ENCODE assay signal across 26 cellular contexts in the genomic region with DNA sequence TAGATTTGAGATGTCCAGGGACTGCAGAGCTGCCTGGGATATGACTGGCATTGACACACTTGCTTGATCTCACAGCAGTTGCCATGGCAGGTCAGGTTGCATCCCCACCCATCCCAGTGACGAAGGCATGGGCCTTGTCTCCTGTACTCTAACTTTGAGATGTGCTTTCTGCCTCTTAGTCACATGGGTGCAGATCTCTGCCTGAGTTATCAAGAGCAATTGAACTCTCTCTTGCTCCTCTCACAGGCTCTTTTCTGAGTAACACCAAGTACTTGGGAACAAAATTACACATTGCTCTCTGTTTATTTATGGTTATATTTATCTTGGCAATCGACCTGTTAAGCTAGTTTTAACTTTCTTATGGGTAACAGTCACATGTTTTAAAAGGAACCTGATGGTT.
A peak's percentile ranks its signal among the peaks of the same experiment; 100 is the strongest.
DNase-seq lines count a peak whose midpoint lies in the region; ATAC-seq, FAIRE-seq and TF ChIP-seq lines count a peak whose summit lies in the region.
"Had no signal": no experiment of that assay in that cellular context is flagged by ENCODE, and none has a peak within 500 bp of the region (broad histone marks: within the 10 kb centered on the region; RNA-seq: fewer than 3 reads in every experiment).

No MANE protein-coding gene starts in this region.

- no peak overlapping the region for H2AK9ac ChIP-seq in IMR-90 (replicated peaks; ENCODE audit: low read depth, low read length, poor library complexity)

- H3K36me3 ChIP-seq in IMR-90 (ENCODE audit: control insufficient read depth, insufficient read depth, low read length) (no peaks in the 10 kb centered on the region), heart right ventricle (no peaks in the 10 kb centered on the region), pancreas (no peaks in the 10 kb centered on the region)
- H3K36me3 ChIP-seq: MG63, vagina had no signal

- peaks cover 6% of the 10 kb centered on the region; the same call in 1 of the 2 replicates for H3K9me1 ChIP-seq in IMR-90 (ENCODE audit: insufficient read depth, low read length)

- no peak overlapping the region for H3K56ac ChIP-seq in IMR-90 (ENCODE audit: extremely low read depth, insufficient read depth, low read length)

- H3K4me1 ChIP-seq in IMR-90 (ENCODE audit: control insufficient read depth, insufficient read depth, low read length) (peaks cover 9% of the 10 kb centered on the region), heart right ventricle (peaks cover 3 to 41% (median 10%) of the 10 kb centered on the region in 9 donors), pancreas (peaks cover 0 to 6% (median 5%) of the 10 kb centered on the region in 3 donors)
- H3K4me1 ChIP-seq: vagina had no signal

- no TSS peak for BruUV-seq in IMR-90 (replicated peaks; lab: Mats Ljungman, UMichigan)

- H2AK5ac ChIP-seq in IMR-90 (ENCODE audit: low read depth, low read length) = peak overlapping the region; percentile 91; the same call in 1 of the 2 replicates

- no peak overlapping the region for H2AFZ ChIP-seq in IMR-90 (replicated peaks; ENCODE audit: low read length, poor library complexity)

- peak overlapping the region; percentile 2 for H2BK120ac ChIP-seq in IMR-90 (ENCODE audit: low read depth, low read length)

- peak overlapping the region; percentile 6; the same call in 1 of the 2 replicates for H4K5ac ChIP-seq in IMR-90 (ENCODE audit: low read depth, low read length)

- TF ChIP-seq POLR2A in IMR-90 (IDR thresholded peaks at IDR 0.05; ENCODE audit: low read depth, low read length) = no peak

- H2BK5ac ChIP-seq in IMR-90 (ENCODE audit: low read depth, low read length, poor library complexity, severe bottlenecking) = peak overlapping the region; percentile 13

- peak overlapping the region; percentile 26 for H4K91ac ChIP-seq in IMR-90 (ENCODE audit: insufficient read depth, low read depth, low read length)

- WGBS in IMR-90 (ENCODE audit: extremely low coverage in 2 of 2, insufficient read length in 1 of 2), 2 experiments = no CpG with 5 or more reads among the region's 2 CpGs
- WGBS in heart right ventricle, 2 donors = 22 to 42% methylated on average over 2 of the region's 2 CpGs
- WGBS in pancreas, 2 donors = 33 to 43% methylated on average over 2 of the region's 2 CpGs

- H2BK20ac ChIP-seq in IMR-90 (ENCODE audit: low read depth, low read length) = peak overlapping the region; percentile 50

- POLR2A ChIA-PET in IMR-90 (lab: Charles Lee; ENCODE audit: unreplicated experiment) = no interaction called here

- dilution Hi-C loops in IMR-90 (cut with HindIII; ENCODE audit: low sequenced_read_pairs, unreplicated experiment) = no loop called here

- H3K14ac ChIP-seq in IMR-90 (replicated peaks; ENCODE audit: low read depth, low read length) = peak overlapping the region; percentile 10; the same call in 1 of the 2 replicates

- H3K27me3 ChIP-seq in IMR-90 (ENCODE audit: control insufficient read depth, insufficient read depth, low read length) (no peaks in the 10 kb centered on the region), heart right ventricle (no peaks in the 10 kb centered on the region), pancreas (no peaks in the 10 kb centered on the region)
- H3K27me3 ChIP-seq: MG63, vagina had no signal

- TF ChIP-seq RAD21 in IMR-90 (IDR thresholded peaks at IDR 0.05; ENCODE audit: low read length) = no peak

- intact Hi-C loops in IMR-90 (cut with micrococcal nuclease) = no loop called here
- intact Hi-C loops in heart right ventricle (cut with DNase I) = no loop called here
- intact Hi-C loops in pancreas (cut with DNase I) = no loop called here

- H3K27ac ChIP-seq in IMR-90 (ENCODE audit: insufficient read depth, low read length) (no peak overlapping the region), VCaP (peak overlapping the region; percentile 51), heart right ventricle (peak overlapping the region in 7 of 10 donors; percentile 0 to 71 (median 36)), pancreas (no peak overlapping the region)
- H3K27ac ChIP-seq: vagina had no signal

- H4K20me1 ChIP-seq in IMR-90 (ENCODE audit: insufficient read depth, low read length) = no peaks in the 10 kb centered on the region

- no peak overlapping the region for H3K23ac ChIP-seq in IMR-90 (ENCODE audit: low read depth, low read length)

- peak overlapping the region; percentile 42 for H3K4ac ChIP-seq in IMR-90 (ENCODE audit: low read depth, low read length)

- peak overlapping the region; percentile 31; the same call in 2 of the 3 replicates for H2BK15ac ChIP-seq in IMR-90 (ENCODE audit: low read depth, low read length)

- 0 out of 2 replicates have a peak, but pooled peaks have one; percentile 3 for TF ChIP-seq CTCF in IMR-90 (conservative IDR thresholded peaks at IDR 0.05; ENCODE audit: low read depth, low read length)
- TF ChIP-seq CTCF in VCaP (conservative IDR thresholded peaks at IDR 0.05) = no peak
- peak in 1 of 9 donors; percentile 13 for TF ChIP-seq CTCF in heart right ventricle (IDR thresholded peaks at IDR 0.05)
- no peak for TF ChIP-seq CTCF in pancreas (IDR thresholded peaks at IDR 0.05)

- no peak overlapping the region for H3K4me3 ChIP-seq in IMR-90 (ENCODE audit: insufficient read depth, low read depth, low read length)
- no peak overlapping the region for H3K4me3 ChIP-seq in heart right ventricle
- H3K4me3 ChIP-seq in pancreas = no peak overlapping the region
- H3K4me3 ChIP-seq: MG63, smooth muscle cell, vagina had no signal

- H3K18ac ChIP-seq in IMR-90 (ENCODE audit: low read depth, low read length) = peak overlapping the region; percentile 10

- no peak overlapping the region for H3K9ac ChIP-seq in IMR-90 (ENCODE audit: low read depth, low read length)

- peak; percentile 59 for DNase-seq in IMR-90
- peak in 1 of 2 donors; percentile 24 for DNase-seq in heart right ventricle
- no peak for DNase-seq in pancreas
- no peak for DNase-seq in NCI-H187 treated with DMSO at 0.1 percent for 48 hours (lab: John Stamatoyannopoulos, UW)
- DNase-seq: activated CD4-positive, alpha-beta T cell treated with anti-CD3 and anti-CD28 coated beads, Interleukin-2, amount 10 ng/mL, durations not matched to agents 24 days and 14 days; activated naive CD4-positive, alpha-beta T cell treated with anti-CD3 and anti-CD28 coated beads for 36 hours; activated T-cell treated with anti-CD3 and anti-CD28 coated beads, Interleukin-2, amount 50 U/mL, for 72 hours; amniotic stem cell; caudate nucleus; CD4-positive, alpha-beta T cell; glutamatergic neuron; HFFc6; KBM-7; kidney glomerular epithelial cell; MG63; naive thymus-derived CD4-positive, alpha-beta T cell; NCI-H1417; NCI-H2081 treated with DMSO at 0.1 percent for 48 hours; NCI-H446 treated with DMSO at 0.1 percent for 48 hours; occipital lobe had no signal

- H3K9me3 ChIP-seq in IMR-90 (ENCODE audit: control insufficient read depth, insufficient read depth, low read length) = no peaks in the 10 kb centered on the region
- H3K9me3 ChIP-seq in heart right ventricle = peaks cover 0 to 5% (median 0%) of the 10 kb centered on the region in 11 donors
- H3K9me3 ChIP-seq in pancreas = no peaks in the 10 kb centered on the region
- H3K9me3 ChIP-seq: MG63, vagina had no signal

- CTCF ChIA-PET in IMR-90 (lab: Yijun Ruan, JAX) = interaction anchor here (0.9 kb wide), 1 partner anchor 73 kb away, joined by 3 read pairs; no protein-coding TSS in a partner anchor

- in situ Hi-C loops in IMR-90 (cut with MboI; ENCODE audit: low sequenced_read_pairs) = no loop called here

- no peak for FAIRE-seq in pancreas (lab: Jason Lieb, UNC)

- H4K8ac ChIP-seq in IMR-90 (ENCODE audit: low read depth in 2 of 2, low read length in 2 of 2) = peak overlapping the region in 1 of 2 experiments; percentile 7; a peak in 1 of 4 replicates

- no peak overlapping the region for H3K4me2 ChIP-seq in IMR-90 (ENCODE audit: low read depth, low read length)
- H3K4me2 ChIP-seq: smooth muscle cell had no signal

- H3K79me1 ChIP-seq in IMR-90 (ENCODE audit: low read depth in 1 of 2, low read length in 2 of 2) = no peaks in the 10 kb centered on the region

- ATAC-seq in IMR-90 (ENCODE audit: low read depth) (peak; percentile 38; the same call in 1 of the 2 replicates), heart right ventricle (peak; percentile 26 to 91 (median 74)), pancreas (peak in 3 of 4 donors; percentile 72 to 82 (median 77)), HG03342 (IDR thresholded peaks at IDR 0.05; ENCODE audit: unreplicated experiment) (no peak), GM21529 (IDR thresholded peaks at IDR 0.05; ENCODE audit: unreplicated experiment) (no peak)
- ATAC-seq: activated T-cell treated with anti-CD3 and anti-CD28 coated beads, Interleukin-2, amount 50 U/mL, for 72 hours; naive thymus-derived CD4-positive, alpha-beta T cell; stimulated activated effector memory CD8-positive, alpha-beta T cell treated with anti-CD3 and anti-CD28 coated beads, Interleukin-12 subunit alpha, Interleukin-12 subunit beta, amount 100 ng/mL, for 72 hours had no signal

TF ChIP-seq in IMR-90, 13 proteins besides CTCF, POLR2A, EP300 and RAD21:
- no peak for TF ChIP-seq MAFK (IDR thresholded peaks at IDR 0.05; ENCODE audit: low read depth, low read length)
- no peak for TF ChIP-seq CHD1 (IDR thresholded peaks at IDR 0.05; ENCODE audit: low read depth, low read length)
- no peak for TF ChIP-seq NFE2L2 (IDR thresholded peaks at IDR 0.05; ENCODE audit: low read depth, low read length)

Comparison
In these comparisons a context has a peak if more than half of its experiments do, and no peak if none do; other contexts are left out.
1. ATAC-seq: peak in IMR-90 (single experiment), heart right ventricle (8 of 8) and pancreas (3 of 4); none in HG03342 (single experiment) and GM21529 (single experiment).
2. H3K27ac ChIP-seq: peak in VCaP (single experiment) and heart right ventricle (7 of 10); none in IMR-90 (single experiment) and pancreas (0 of 4).